10 cellular contexts compared by ENCODE assay signal in the genomic region with DNA sequence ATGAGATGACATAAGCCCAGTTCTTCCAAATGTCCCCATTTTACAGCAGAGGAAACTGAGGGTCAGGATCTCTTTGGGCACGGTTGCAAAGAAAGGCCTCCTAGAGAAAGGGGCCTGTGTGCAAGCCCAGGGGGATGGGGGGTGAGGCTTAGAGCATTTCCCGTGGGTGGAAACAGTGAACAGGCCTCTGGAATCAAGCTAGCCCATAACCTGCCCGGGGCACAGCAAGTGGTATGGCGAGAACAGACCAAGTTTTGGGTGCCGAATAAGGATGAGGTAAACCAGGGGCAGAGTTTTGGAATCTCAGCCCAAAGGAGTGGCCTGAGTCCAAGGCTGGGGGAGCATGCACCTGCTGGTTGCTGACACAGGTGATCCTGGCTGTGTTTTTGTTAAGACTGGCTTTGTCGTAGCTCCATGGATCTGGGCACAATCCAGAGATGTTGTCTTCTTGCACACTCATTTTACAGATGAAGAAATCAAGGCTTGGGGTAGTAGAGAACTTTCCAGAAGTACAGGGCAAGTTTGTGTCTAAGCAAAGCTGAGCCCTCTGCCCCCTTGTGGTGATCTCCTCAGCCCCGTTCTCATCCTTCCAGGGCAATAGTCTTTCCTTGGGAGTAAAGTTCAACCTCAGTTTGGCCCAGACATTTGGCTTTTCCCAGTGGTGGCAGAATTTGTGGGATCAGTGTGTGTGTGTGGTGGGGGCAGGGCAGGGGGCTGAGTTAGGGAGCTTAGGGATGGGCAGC. TPM values are rescaled to one million over a fixed set of nuclear protein-coding genes. Genes with fewer than 3 reads are reported as not detected.
DNase-seq lines count a peak whose midpoint lies in the region; ATAC-seq, FAIRE-seq and TF ChIP-seq lines count a peak whose summit lies in the region.
"Had no signal": no experiment of that assay in that cellular context is flagged by ENCODE, and none has a peak within 500 bp of the region (broad histone marks: within the 10 kb centered on the region; RNA-seq: fewer than 3 reads in every experiment).

No MANE protein-coding gene starts in this region.

- intact Hi-C loops in Caco-2 (cut with micrococcal nuclease; ENCODE audit: unreplicated experiment) = loop anchor here (1.0 kb wide), 3 partner anchors 48 to 139 kb away; no protein-coding TSS in a partner anchor
- intact Hi-C loops in HCT116 (cut with micrococcal nuclease) = loop anchor here (1.0 kb wide), 1 partner anchor 139 kb away; no protein-coding TSS in a partner anchor
- intact Hi-C loops in K562 (cut with micrococcal nuclease) = no loop called here
- intact Hi-C loops in HepG2 (cut with micrococcal nuclease; ENCODE audit: unreplicated experiment) = no loop called here

- TF ChIP-seq CTCF in Caco-2 (IDR thresholded peaks at IDR 0.05; ENCODE audit: insufficient read depth in 1 of 2, low read depth in 1 of 2, low read length in 1 of 2, severe bottlenecking in 1 of 2, unreplicated experiment in 1 of 2) (peak; percentile 47 to 59), HCT116 (IDR thresholded peaks at IDR 0.05 in 2 of 3, conservative IDR thresholded peaks at IDR 0.05 in 1 of 3; ENCODE audit: borderline replicate concordance in 1 of 3, insufficient read depth in 1 of 3, low read depth in 2 of 3, low read length in 2 of 3) (peak; percentile 42 to 80 (median 59); a peak in 5 of 6 replicates), K562 (IDR thresholded peaks at IDR 0.05 in 2 of 3, conservative IDR thresholded peaks at IDR 0.05 in 1 of 3; ENCODE audit: insufficient read depth in 2 of 3, low read depth in 1 of 3, low read length in 3 of 3) (peak; percentile 32 to 52 (median 35); a peak in 3 of 6 replicates), HepG2 (CRISPR knock-in tag; IDR thresholded peaks at IDR 0.05) (peak; percentile 39)

- DNase-seq in Caco-2 = peak; percentile 52 to 56
- peak; percentile 18 for DNase-seq in HCT116 (ENCODE audit: low read depth, low spot score)
- peak in 1 of 4 experiments; percentile 14 for DNase-seq in K562 (ENCODE audit: extremely low read depth in 1 of 4, low spot score in 3 of 4)
- no peak for DNase-seq in HepG2 (ENCODE audit: low spot score)
- no peak for DNase-seq in NCI-H1105 treated with DMSO at 0.1 percent for 48 hours (lab: John Stamatoyannopoulos, UW)
- DNase-seq: naive B cell had no signal

- H3K27ac Mint-ChIP-seq in Caco-2 (ENCODE audit: unreplicated experiment) = no peak overlapping the region

- in situ Hi-C loops in K562 (cut with MboI) = no loop called here
- in situ Hi-C loops in HepG2 (cut with HindIII; ENCODE audit: extremely low pct_ligation_motif_present, low pct_unique_long_range_greater_than_20kb) = no loop called here

- H3K36me3 ChIP-seq in Caco-2 (ENCODE audit: control insufficient read depth, insufficient read depth, low read length) = no peaks in the 10 kb centered on the region
- no peaks in the 10 kb centered on the region for H3K36me3 ChIP-seq in HCT116 (ENCODE audit: control insufficient read depth in 1 of 2, insufficient read depth in 2 of 2, low read length in 2 of 2)
- H3K36me3 ChIP-seq in K562 (ENCODE audit: control insufficient read depth, insufficient read depth, low read length) = no peaks in the 10 kb centered on the region
- no peaks in the 10 kb centered on the region for H3K36me3 ChIP-seq in HepG2 (replicated peaks in 1 of 2; ENCODE audit: control insufficient read depth in 1 of 2, insufficient read depth in 2 of 2, low read length in 2 of 2)

- ATAC-seq in HCT116 (peak; percentile 78), K562 (peak; percentile 56; the same call in 1 of the 3 replicates), HepG2 (no peak), GM18519 (IDR thresholded peaks at IDR 0.05; ENCODE audit: low FRiP score, unreplicated experiment) (no peak), GM19324 (IDR thresholded peaks at IDR 0.05; ENCODE audit: low FRiP score, unreplicated experiment) (no peak), HG03139 (IDR thresholded peaks at IDR 0.05; ENCODE audit: unreplicated experiment) (no peak)

- H3K9me1 ChIP-seq in K562 (ENCODE audit: control insufficient read depth, insufficient read depth, low read length) = no peaks in the 10 kb centered on the region

- FAIRE-seq in K562 (lab: Jason Lieb, UNC) (peak; percentile 69), HepG2 (lab: Jason Lieb, UNC) (no peak)
- FAIRE-seq: endometrium had no signal

- CTCF ChIA-PET in Caco-2 (lab: Charles Lee) (interaction anchor here (0.5 to 1.3 kb wide), 4 partner anchors 9 to 402 kb away, joined by 3 to 5 read pairs (median 4); no protein-coding TSS in a partner anchor), HCT116 (lab: Charles Lee) (interaction anchor here (1.0 to 1.1 kb wide), 3 partner anchors 52 to 138 kb away, joined by 3 to 8 read pairs (median 4); no protein-coding TSS in a partner anchor), K562 (lab: Yijun Ruan, JAX; ENCODE audit: low intra/inter-chr PET ratio) (interaction anchor here (0.6 kb wide), 1 partner anchor 109 kb away, joined by 3 read pairs; no protein-coding TSS in a partner anchor), HepG2 (lab: Yijun Ruan, JAX; ENCODE audit: low intra/inter-chr PET ratio, low total read pairs) (interaction anchor here (1.0 kb wide), 1 partner anchor 109 kb away, joined by 4 read pairs; no protein-coding TSS in a partner anchor)

- TF ChIP-seq RAD21 in HCT116 (IDR thresholded peaks at IDR 0.05; ENCODE audit: low read depth) (peak; percentile 52), K562 (CRISPR knock-in tag; conservative IDR thresholded peaks at IDR 0.05 in 1 of 2, IDR thresholded peaks at IDR 0.05 in 1 of 2) (peak in 1 of 2 experiments; percentile 30; a peak in 1 of 4 replicates), HepG2 (CRISPR knock-in tag; IDR thresholded peaks at IDR 0.05) (no peak)

- H2AFZ ChIP-seq in HCT116 (ENCODE audit: low read depth, low read length, poor library complexity, severe bottlenecking) (no peak overlapping the region), K562 (ENCODE audit: low read depth, low read length) (no peak overlapping the region), HepG2 (ENCODE audit: low read length) (no peak overlapping the region)

- H3K4me3 ChIP-seq in Caco-2 (ENCODE audit: low read depth, low read length) (no peak overlapping the region), HCT116 (replicated peaks in 1 of 2; ENCODE audit: low read depth in 1 of 2, low read length in 2 of 2) (no peak overlapping the region), K562 (no peak overlapping the region), HepG2 (replicated peaks in 1 of 3; ENCODE audit: insufficient read depth in 1 of 3, low read depth in 2 of 3, low read length in 3 of 3) (no peak overlapping the region)

- POLR2A ChIA-PET in Caco-2 (lab: Charles Lee) = no interaction called here
- POLR2A ChIA-PET in HCT116 (lab: Charles Lee) = no interaction called here
- POLR2A ChIA-PET in K562 (lab: Yijun Ruan, JAX) = no interaction called here
- POLR2A ChIA-PET in HepG2 (lab: Yijun Ruan, JAX) = interaction anchor here (0.8 kb wide), 1 partner anchor 12 kb away, joined by 5 read pairs; no protein-coding TSS in a partner anchor

- 4% methylated on average over 7 of the region's 7 CpGs for WGBS in K562 (ENCODE audit: insufficient coverage, low coverage, missing lambda C conversion rate)
- 58% methylated on average over 5 of the region's 7 CpGs for WGBS in HepG2 (ENCODE audit: low lambda C conversion rate)

- no peaks in the 10 kb centered on the region for H3K9me3 ChIP-seq in Caco-2
- H3K9me3 ChIP-seq in HCT116 (ENCODE audit: control insufficient read depth in 1 of 2, insufficient read depth in 1 of 2, low read depth in 1 of 2, low read length in 2 of 2) = no peaks in the 10 kb centered on the region
- H3K9me3 ChIP-seq in K562 (replicated peaks; ENCODE audit: control insufficient read depth, insufficient read depth, low read depth, low read length) = no peaks in the 10 kb centered on the region
- no peaks in the 10 kb centered on the region for H3K9me3 ChIP-seq in HepG2 (ENCODE audit: low read length)

- H3K27me3 ChIP-seq in Caco-2 (replicated peaks; ENCODE audit: control insufficient read depth, insufficient read depth, low read length) (no peaks in the 10 kb centered on the region), HCT116 (ENCODE audit: insufficient read depth, low read length) (no peaks in the 10 kb centered on the region), K562 (ENCODE audit: control insufficient read depth in 2 of 2, insufficient read depth in 2 of 2, low read length in 2 of 2) (peaks cover 7 to 12% of the 10 kb centered on the region in 2 experiments; a peak in 3 of 5 replicates), HepG2 (ENCODE audit: control insufficient read depth in 1 of 2, insufficient read depth in 2 of 2, low read length in 2 of 2) (peaks cover 0 to 11% of the 10 kb centered on the region in 2 experiments; a peak in 4 of 5 replicates)

- H3K4me2 ChIP-seq in HCT116 (ENCODE audit: low read length) (no peak overlapping the region), K562 (ENCODE audit: insufficient read depth, low read length) (no peak overlapping the region), HepG2 (ENCODE audit: low read depth, low read length) (no peak overlapping the region)

- BruUV-seq in Caco-2 (replicated peaks; lab: Mats Ljungman, UMichigan) = no TSS peak
- no TSS peak for BruUV-seq in HCT116 (replicated peaks; lab: Mats Ljungman, UMichigan)
- no TSS peak for BruUV-seq in K562 (replicated peaks; lab: Mats Ljungman, UMichigan)
- BruUV-seq in HepG2 (replicated peaks; lab: Mats Ljungman, UMichigan) = no TSS peak

- peaks cover 2% of the 10 kb centered on the region for H3K27me3 Mint-ChIP-seq in Caco-2 (ENCODE audit: insufficient read depth, unreplicated experiment)

- TF ChIP-seq EP300 in K562 (IDR thresholded peaks at IDR 0.05; ENCODE audit: low read length) (no peak), HepG2 (IDR thresholded peaks at IDR 0.05; ENCODE audit: low read depth in 2 of 2, low read length in 2 of 2) (no peak), HepG2 (CRISPR knock-in tag; IDR thresholded peaks at IDR 0.05; ENCODE audit: borderline replicate concordance) (no peak)

- H3K4me1 Mint-ChIP-seq in Caco-2 (ENCODE audit: low read depth, unreplicated experiment) = no peaks in the 10 kb centered on the region

- H4K20me1 ChIP-seq in HCT116 (ENCODE audit: insufficient read depth) = no peaks in the 10 kb centered on the region
- no peaks in the 10 kb centered on the region for H4K20me1 ChIP-seq in K562 (replicated peaks; ENCODE audit: control insufficient read depth, insufficient read depth, low read length)
- no peaks in the 10 kb centered on the region for H4K20me1 ChIP-seq in HepG2 (ENCODE audit: insufficient read depth, low read length)

- RAD21 ChIA-PET in HCT116 (lab: Charles Lee; ENCODE audit: low non-redundant PET in 1 of 2, low total read pairs in 2 of 2, uncharacterized antibody in 2 of 2, unreplicated experiment in 2 of 2) = interaction anchor here (0.9 to 1.5 kb wide), 3 partner anchors 109 to 139 kb away, joined by 3 to 5 read pairs (median 4); no protein-coding TSS in a partner anchor

- no peaks in the 10 kb centered on the region for H3K9me3 Mint-ChIP-seq in Caco-2 (ENCODE audit: unreplicated experiment)

- H3K79me2 ChIP-seq in HCT116 (ENCODE audit: insufficient read depth, low read length) = no peaks in the 10 kb centered on the region
- H3K79me2 ChIP-seq in K562 (ENCODE audit: control insufficient read depth, insufficient read depth, low read length) = no peaks in the 10 kb centered on the region
- H3K79me2 ChIP-seq in HepG2 (ENCODE audit: insufficient read depth, low read length) = no peaks in the 10 kb centered on the region

- H3K36me3 Mint-ChIP-seq in Caco-2 (ENCODE audit: insufficient read depth, unreplicated experiment) = no peaks in the 10 kb centered on the region
- H3K36me3 Mint-ChIP-seq: naive B cell had no signal

- H3K9ac ChIP-seq in HCT116 (ENCODE audit: low read length) = no peak overlapping the region
- H3K9ac ChIP-seq in K562 (ENCODE audit: insufficient read depth in 1 of 2, low read depth in 2 of 2, low read length in 2 of 2) = no peak overlapping the region
- H3K9ac ChIP-seq in HepG2 (ENCODE audit: insufficient read depth, low read depth, low read length) = no peak overlapping the region

- H3K27ac ChIP-seq in HCT116 (ENCODE audit: low read depth, low read length) (no peak overlapping the region), K562 (ENCODE audit: extremely low read depth, low read depth, low read length) (no peak overlapping the region), HepG2 (ENCODE audit: extremely low read length, insufficient read depth, low read length) (no peak overlapping the region)

- TF ChIP-seq POLR2A in HCT116 (IDR thresholded peaks at IDR 0.05; ENCODE audit: borderline replicate concordance, extremely low read depth, insufficient read depth, insufficient read length) (no peak), K562 (conservative IDR thresholded peaks at IDR 0.05) (no peak), HepG2 (IDR thresholded peaks at IDR 0.05; ENCODE audit: insufficient read depth in 1 of 2, low read depth in 2 of 2, low read length in 2 of 2) (no peak)

- H3K4me3 Mint-ChIP-seq in Caco-2 (ENCODE audit: unreplicated experiment) = no peak overlapping the region

- no peaks in the 10 kb centered on the region for H3K4me1 ChIP-seq in Caco-2
- H3K4me1 ChIP-seq in HCT116 (ENCODE audit: control insufficient read depth in 1 of 2, insufficient read depth in 2 of 2, low read length in 2 of 2) = peaks cover 0 to 8% of the 10 kb centered on the region in 2 experiments; a peak in 1 of 4 replicates
- no peaks in the 10 kb centered on the region for H3K4me1 ChIP-seq in K562 (replicated peaks in 1 of 2; ENCODE audit: control insufficient read depth in 2 of 2, insufficient read depth in 2 of 2, low read length in 2 of 2)
- H3K4me1 ChIP-seq in HepG2 (ENCODE audit: insufficient read depth, low read length) = no peaks in the 10 kb centered on the region

- H3K9me2 ChIP-seq in HCT116 (ENCODE audit: insufficient read depth) = no peaks in the 10 kb centered on the region

RNA-seq across cellular contexts. Expression of a gene that starts 53.5 kb away (rescaled TPM):
- total RNA-seq in Caco-2 (2022) (0.52 TPM in 1 of 2 replicates, not detected in the other), HCT116 (2021; ENCODE audit: unreplicated experiment) (135 TPM), K562 (2014; rRNA removed) (29.5 and 33.6 TPM in 2 replicates), K562 (2014; rRNA removed; fragmentation: Illumina TruSeq; extraction: Trizol) (29.7 and 32.2 TPM in 2 replicates), K562 (2015; rRNA removed; fragmentation: Illumina TruSeq; extraction: Trizol) (26.1 and 28.1 TPM in 2 replicates), K562 (2021) (77.7 and 92.3 TPM in 2 replicates), HepG2 (2016; rRNA removed; fragmentation: Illumina TruSeq; extraction: Trizol) (0.17 and 0.33 TPM in 2 replicates)
- polyA plus RNA-seq in HCT116 (2012) = 123 and 126 TPM in 2 replicates
- total RNA-seq in K562 (2011; cell fraction: chromatin; rRNA removed; ENCODE audit: low replicate concordance) = 153 and 334 TPM in 2 replicates
- total RNA-seq in K562 (2011; cell fraction: nucleolus; rRNA removed) = 281 and 292 TPM in 2 replicates
- total RNA-seq in K562 (2011; cell fraction: nucleoplasm; rRNA removed) = 180 and 211 TPM in 2 replicates
- polyA plus RNA-seq in K562 (2011; rRNA removed) (133 TPM in 2 replicates), K562 (2014; fragmentation: Illumina TruSeq; extraction: Trizol) (68.2 and 86.9 TPM in 2 replicates), K562 (2014; fragmentation: Nextera tagmentation; extraction: Ambion mirVana) (10 to 100 TPM; 10.2 to 11.5 TPM), K562 (2014; rRNA removed) (80.9 and 87.6 TPM in 2 replicates), HepG2 (2011; rRNA removed) (1.6 and 1.8 TPM in 2 replicates)
- 96.6 and 154 TPM in 2 replicates for polyA plus RNA-seq in K562 (2011; cell fraction: cytosol; rRNA removed)
- polyA plus RNA-seq in K562 (2011; cell fraction: nucleus; rRNA removed) = 301 and 457 TPM in 2 replicates
- polyA plus RNA-seq in K562 (2012) = 69.0 and 89.1 TPM in 2 replicates
- 48.1 and 73.1 TPM in 2 replicates for polyA minus RNA-seq in K562 (2011; rRNA and poly(A)+ RNA removed)
- 38.3 and 45.9 TPM in 2 replicates for polyA minus RNA-seq in K562 (2011; cell fraction: cytosol; rRNA and poly(A)+ RNA removed)
- polyA minus RNA-seq in K562 (2011; cell fraction: nucleus; rRNA and poly(A)+ RNA removed) = 87.9 and 158 TPM in 2 replicates
- total RNA-seq in HepG2 (2016; cell fraction: cytosol; rRNA removed; fragmentation: Illumina TruSeq; extraction: Trizol; ENCODE audit: low read depth) = 0.40 TPM in 1 of 2 replicates, not detected in the other
- 0.30 and 0.54 TPM in 2 replicates for total RNA-seq in HepG2 (2016; cell fraction: insoluble cytoplasmic fraction; rRNA removed; fragmentation: Illumina TruSeq; extraction: Trizol)
- total RNA-seq in HepG2 (2016; cell fraction: membrane; rRNA removed; fragmentation: Illumina TruSeq; extraction: Trizol) = 0.28 and 0.34 TPM in 2 replicates
- 0.28 and 0.60 TPM in 2 replicates for total RNA-seq in HepG2 (2016; cell fraction: nucleus; rRNA removed; fragmentation: Illumina TruSeq; extraction: Trizol)
- polyA plus RNA-seq in HepG2 (2011; cell fraction: cytosol; rRNA removed) = 1.0 and 1.6 TPM in 2 replicates
- polyA plus RNA-seq in HepG2 (2011; cell fraction: nucleus; rRNA removed) = 1.6 and 2.7 TPM in 2 replicates
- polyA plus RNA-seq in HepG2 (2012) = 0.12 and 0.20 TPM in 2 replicates
- polyA plus RNA-seq in HepG2 (2016; cell fraction: cytosol; fragmentation: Illumina TruSeq; extraction: Trizol; ENCODE audit: low read depth) = 0.37 and 0.49 TPM in 2 replicates
- polyA plus RNA-seq in HepG2 (2016; cell fraction: insoluble cytoplasmic fraction; fragmentation: Illumina TruSeq; extraction: Trizol; ENCODE audit: low read depth) = 0.14 and 0.45 TPM in 2 replicates
- 0.34 and 0.61 TPM in 2 replicates for polyA plus RNA-seq in HepG2 (2016; cell fraction: membrane; fragmentation: Illumina TruSeq; extraction: Trizol; ENCODE audit: low read depth)
- 0.39 TPM in 1 of 2 replicates, not detected in the other for polyA plus RNA-seq in HepG2 (2016; cell fraction: nucleus; fragmentation: Illumina TruSeq; extraction: Trizol; ENCODE audit: insufficient read depth, low read depth)
- polyA minus RNA-seq in HepG2 (2011; rRNA and poly(A)+ RNA removed; ENCODE audit: low replicate concordance) = 0.58 and 2.6 TPM in 2 replicates
- 0.35 and 0.79 TPM in 2 replicates for polyA minus RNA-seq in HepG2 (2011; cell fraction: cytosol; rRNA and poly(A)+ RNA removed)
- 1.8 and 1.9 TPM in 2 replicates for polyA minus RNA-seq in HepG2 (2011; cell fraction: nucleus; rRNA and poly(A)+ RNA removed)

Comparison
In these comparisons a context has a peak if more than half of its experiments do, and no peak if none do; other contexts are left out.
1. DNase-seq: peak in Caco-2 (2 of 2) and HCT116 (single experiment); none in HepG2 (single experiment) and NCI-H1105 treated with DMSO at 0.1 percent for 48 hours (single experiment).
2. ATAC-seq: peak in HCT116 (single experiment) and K562 (single experiment); none in HepG2 (single experiment), GM18519 (single experiment), GM19324 (single experiment) and HG03139 (single experiment).
3. RNA of a gene that starts 53.5 kb away (total RNA-seq): 135 TPM in HCT116 (single experiment) and 26.1 to 334 TPM in K562; 0.52 TPM in Caco-2 and 0.17 to 0.60 TPM in HepG2; every median in the first group is over 10 times any median in the second.
4. intact Hi-C loops: an anchor here in Caco-2 (1.0 kb wide) and HCT116 (1.0 kb wide); none called in K562 and HepG2.
5. Peak in every context shown above with its lines, with median percentiles within 50 percentile points of each other: CTCF ChIP-seq.